Comparison of ENCODE assay signal across 17 cellular contexts in genomic region chr16:68526143-68526781, GRCh38. TPM values are rescaled to one million over a fixed set of nuclear protein-coding genes. Genes with fewer than 3 reads are reported as not detected.
DNase-seq lines count a peak whose midpoint lies in the region; ATAC-seq, FAIRE-seq and TF ChIP-seq lines count a peak whose summit lies in the region.
"Had no signal": no experiment of that assay in that cellular context is flagged by ENCODE, and none has a peak within 500 bp of the region (broad histone marks: within the 10 kb centered on the region; RNA-seq: fewer than 3 reads in every experiment).

No MANE protein-coding gene starts in this region.

- H2BK5ac ChIP-seq in neuronal stem cell (ENCODE audit: low read length) = no peak overlapping the region

- no peak overlapping the region for H2BK120ac ChIP-seq in neuronal stem cell (ENCODE audit: low read depth, low read length)

- no peaks in the 10 kb centered on the region for H3K79me1 ChIP-seq in neuronal stem cell (ENCODE audit: low read depth, low read length)

- H4K91ac ChIP-seq in neuronal stem cell (ENCODE audit: low read depth, low read length, poor library complexity) = no peak overlapping the region

- H3K4me1 Mint-ChIP-seq in activated naive CD8-positive, alpha-beta T cell treated with anti-CD3 and anti-CD28 coated beads, Interleukin-2, amount 10 ng/mL, durations not matched to agents 7 days and 5 days = peaks cover 18% of the 10 kb centered on the region
- peaks cover 17% of the 10 kb centered on the region for H3K4me1 Mint-ChIP-seq in activated naive CD8-positive, alpha-beta T cell treated with anti-CD3 and anti-CD28 coated beads for 36 hours

- no peaks in the 10 kb centered on the region for H3K9me3 Mint-ChIP-seq in activated naive CD8-positive, alpha-beta T cell treated with anti-CD3 and anti-CD28 coated beads, Interleukin-2, amount 10 ng/mL, durations not matched to agents 7 days and 5 days
- H3K9me3 Mint-ChIP-seq in activated naive CD8-positive, alpha-beta T cell treated with anti-CD3 and anti-CD28 coated beads for 36 hours = peaks cover 4% of the 10 kb centered on the region

- H3K4me3 ChIP-seq in HepG2 (replicated peaks in 1 of 3; ENCODE audit: insufficient read depth in 1 of 3, low read depth in 2 of 3, low read length in 3 of 3) (peak overlapping the region in 1 of 3 experiments; percentile 27; a peak in 2 of 6 replicates), neuronal stem cell (ENCODE audit: low read length in 2 of 2) (no peak overlapping the region), MG63 (no peak overlapping the region)
- H3K4me3 ChIP-seq: A549 had no signal

- in situ Hi-C loops in HepG2 (cut with HindIII; ENCODE audit: extremely low pct_ligation_motif_present, low pct_unique_long_range_greater_than_20kb) = loop anchor here (5.0 kb wide), 1 partner anchor 66 kb away; no protein-coding TSS in a partner anchor

- no peaks in the 10 kb centered on the region for H3K9me3 ChIP-seq in HepG2 (ENCODE audit: low read length)
- H3K9me3 ChIP-seq in neuronal stem cell (replicated peaks in 1 of 2; ENCODE audit: control insufficient read depth in 2 of 2, insufficient read depth in 1 of 2, low read depth in 1 of 2, low read length in 2 of 2) = peaks cover 3 to 15% of the 10 kb centered on the region in 2 donors
- no peaks in the 10 kb centered on the region for H3K9me3 ChIP-seq in MG63

- no peaks in the 10 kb centered on the region for H3K36me3 ChIP-seq in HepG2 (replicated peaks in 1 of 2; ENCODE audit: control insufficient read depth in 1 of 2, insufficient read depth in 2 of 2, low read length in 2 of 2)
- no peaks in the 10 kb centered on the region for H3K36me3 ChIP-seq in neuronal stem cell (replicated peaks in 1 of 2; ENCODE audit: control insufficient read depth in 2 of 2, insufficient read depth in 2 of 2, low read length in 2 of 2)
- H3K36me3 ChIP-seq in MG63 = no peaks in the 10 kb centered on the region

- CTCF ChIA-PET in HepG2 (lab: Yijun Ruan, JAX; ENCODE audit: low intra/inter-chr PET ratio, low total read pairs) = interaction anchor here (0.6 kb wide), 1 partner anchor 625 kb away, joined by 4 read pairs; no protein-coding TSS in a partner anchor

- H3K9ac ChIP-seq in HepG2 (ENCODE audit: insufficient read depth, low read depth, low read length) = no peak overlapping the region; the same call in 1 of the 2 replicates
- no peak overlapping the region for H3K9ac ChIP-seq in neuronal stem cell (ENCODE audit: low read depth, low read length, poor library complexity)

- 0 out of 2 replicates have a peak, but pooled peaks have one; percentile 21 for TF ChIP-seq POLR2A in Raji (IDR thresholded peaks at IDR 0.05; ENCODE audit: insufficient read depth, low read depth, low read length)
- TF ChIP-seq POLR2A in HepG2 (IDR thresholded peaks at IDR 0.05; ENCODE audit: insufficient read depth in 1 of 2, low read depth in 2 of 2, low read length in 2 of 2) = no peak

- H2BK15ac ChIP-seq in neuronal stem cell (ENCODE audit: low read length) = no peak overlapping the region

- no peak overlapping the region for H3K23ac ChIP-seq in neuronal stem cell (ENCODE audit: low read depth, low read length, poor library complexity)

- POLR2A ChIA-PET in activated naive CD8-positive, alpha-beta T cell treated with anti-CD3 and anti-CD28 coated beads, Interleukin-2, amount 10 ng/mL, durations not matched to agents 7 days and 5 days (lab: Charles Lee) = interaction anchor here (1.2 kb wide), 1 partner anchor 13 kb away, joined by 5 read pairs; the partner anchor contains the start of gene ZFP90
- POLR2A ChIA-PET in HepG2 (lab: Yijun Ruan, JAX) = no interaction called here

- 61% methylated on average over 11 of the region's 17 CpGs for WGBS in HepG2 (ENCODE audit: low lambda C conversion rate)
- no CpG with 5 or more reads among the region's 17 CpGs for WGBS in neuronal stem cell (ENCODE audit: extremely low coverage in 2 of 2, insufficient read length in 2 of 2, insufficient replicate concordance in 1 of 2), 2 donors

- no peak overlapping the region for H3K4ac ChIP-seq in neuronal stem cell (ENCODE audit: low read length)

- TF ChIP-seq RAD21 in HepG2 (CRISPR knock-in tag; IDR thresholded peaks at IDR 0.05) = no peak

- H2BK12ac ChIP-seq in neuronal stem cell (ENCODE audit: low read length) = no peak overlapping the region

- no peak for DNase-seq in activated naive CD8-positive, alpha-beta T cell treated with anti-CD3 and anti-CD28 coated beads, Interleukin-2, amount 10 ng/mL, durations not matched to agents 7 days and 5 days
- no peak for DNase-seq in activated naive CD8-positive, alpha-beta T cell treated with anti-CD3 and anti-CD28 coated beads for 36 hours
- peak; percentile 90 for DNase-seq in HepG2 (ENCODE audit: low spot score)
- DNase-seq in neuronal stem cell (ENCODE audit: low spot score) = no peak
- no peak for DNase-seq in left ventricle myocardium superior
- no peak for DNase-seq in MG63
- DNase-seq: C1 segment of cervical spinal cord, Karpas-422, NCI-H1417, NCI-H187 treated with DMSO at 0.1 percent for 48 hours, NCI-H345, SHP77 treated with DMSO at 0.1 percent for 48 hours had no signal

- H3K4me2 ChIP-seq in HepG2 (ENCODE audit: low read depth, low read length) (peak overlapping the region; percentile 55; the same call in 1 of the 2 replicates), neuronal stem cell (ENCODE audit: insufficient read depth, low read length, poor library complexity, severe bottlenecking) (no peak overlapping the region)
- H3K4me2 ChIP-seq: A549 had no signal

- FAIRE-seq in HepG2 (lab: Jason Lieb, UNC) = peak; percentile 82
- FAIRE-seq: A549, H1, RCC 7860 had no signal

- BruUV-seq in HepG2 (replicated peaks; lab: Mats Ljungman, UMichigan) = no TSS peak

- peak overlapping the region; percentile 21 for H3K27ac ChIP-seq in HepG2 (ENCODE audit: extremely low read length, insufficient read depth, low read length)
- H3K27ac ChIP-seq in neuronal stem cell (replicated peaks; ENCODE audit: low read length) = no peak overlapping the region
- H3K27ac ChIP-seq: A549 had no signal

- peak; percentile 21; the same call in 1 of the 2 replicates for TF ChIP-seq CTCF in HepG2 (CRISPR knock-in tag; IDR thresholded peaks at IDR 0.05)

- H3K14ac ChIP-seq in neuronal stem cell (ENCODE audit: low read length) = no peak overlapping the region

- H2AK5ac ChIP-seq in neuronal stem cell (ENCODE audit: low read depth, low read length) = no peak overlapping the region

- intact Hi-C loops in HepG2 (cut with micrococcal nuclease; ENCODE audit: unreplicated experiment) = loop anchor here (10.0 kb wide), 1 partner anchor 609 kb away; the partner anchor contains the start of genes CHTF8 and UTP4
- intact Hi-C loops in left ventricle myocardium superior (cut with micrococcal nuclease) = loop anchor here (10.0 kb wide), 1 partner anchor 269 kb away; no protein-coding TSS in a partner anchor

- H3K79me2 ChIP-seq in HepG2 (ENCODE audit: insufficient read depth, low read length) = no peaks in the 10 kb centered on the region

- H3K4me1 ChIP-seq in HepG2 (ENCODE audit: insufficient read depth, low read length) (peaks cover 50% of the 10 kb centered on the region), neuronal stem cell (ENCODE audit: control insufficient read depth in 2 of 2, insufficient read depth in 1 of 2, low read depth in 1 of 2, low read length in 2 of 2) (peaks cover 0 to 2% of the 10 kb centered on the region in 2 donors)

- H3K36me3 Mint-ChIP-seq in activated naive CD8-positive, alpha-beta T cell treated with anti-CD3 and anti-CD28 coated beads, Interleukin-2, amount 10 ng/mL, durations not matched to agents 7 days and 5 days = no peaks in the 10 kb centered on the region
- H3K36me3 Mint-ChIP-seq in activated naive CD8-positive, alpha-beta T cell treated with anti-CD3 and anti-CD28 coated beads for 36 hours = peaks cover 3% of the 10 kb centered on the region

- H4K8ac ChIP-seq in neuronal stem cell (ENCODE audit: low read depth, low read length) = no peak overlapping the region

- no peaks in the 10 kb centered on the region for H4K20me1 ChIP-seq in HepG2 (ENCODE audit: insufficient read depth, low read length)

- no peaks in the 10 kb centered on the region for H3K27me3 ChIP-seq in HepG2 (ENCODE audit: control insufficient read depth in 1 of 2, insufficient read depth in 2 of 2, low read length in 2 of 2)
- peaks cover 0 to 8% (median 0%) of the 10 kb centered on the region in 3 experiments for H3K27me3 ChIP-seq in neuronal stem cell (ENCODE audit: control insufficient read depth in 3 of 3, insufficient read depth in 3 of 3, low read depth in 1 of 3, low read length in 3 of 3)
- no peaks in the 10 kb centered on the region for H3K27me3 ChIP-seq in MG63

- peaks cover 11% of the 10 kb centered on the region for H3K27me3 Mint-ChIP-seq in activated naive CD8-positive, alpha-beta T cell treated with anti-CD3 and anti-CD28 coated beads, Interleukin-2, amount 10 ng/mL, durations not matched to agents 7 days and 5 days
- H3K27me3 Mint-ChIP-seq in activated naive CD8-positive, alpha-beta T cell treated with anti-CD3 and anti-CD28 coated beads for 36 hours = peaks cover 4% of the 10 kb centered on the region

- peak overlapping the region; percentile 39 for H3K27ac Mint-ChIP-seq in activated naive CD8-positive, alpha-beta T cell treated with anti-CD3 and anti-CD28 coated beads, Interleukin-2, amount 10 ng/mL, durations not matched to agents 7 days and 5 days
- no peak overlapping the region for H3K27ac Mint-ChIP-seq in activated naive CD8-positive, alpha-beta T cell treated with anti-CD3 and anti-CD28 coated beads for 36 hours

- no peak overlapping the region for H3K18ac ChIP-seq in neuronal stem cell (ENCODE audit: low read length)

- H2AFZ ChIP-seq in HepG2 (ENCODE audit: low read length) = no peak overlapping the region
- H2AFZ ChIP-seq in neuronal stem cell (ENCODE audit: low read length) = no peak overlapping the region

- TF ChIP-seq EP300 in HepG2 (IDR thresholded peaks at IDR 0.05; ENCODE audit: low read depth in 2 of 2, low read length in 2 of 2) = peak in 1 of 2 experiments; percentile 64; a peak in 2 of 4 replicates
- TF ChIP-seq EP300 in HepG2 (CRISPR knock-in tag; IDR thresholded peaks at IDR 0.05; ENCODE audit: borderline replicate concordance) = no peak

- ATAC-seq in activated naive CD8-positive, alpha-beta T cell treated with anti-CD3 and anti-CD28 coated beads, Interleukin-2, amount 10 ng/mL, durations not matched to agents 7 days and 5 days (ENCODE audit: low read depth) = no peak
- peak; percentile 74 for ATAC-seq in HepG2
- ATAC-seq in left ventricle myocardium superior = no peak
- ATAC-seq: A549, SK-N-SH treated with all-trans-retinoic acid at 6 μM for 48 hours had no signal

- H3K4me3 Mint-ChIP-seq in activated naive CD8-positive, alpha-beta T cell treated with anti-CD3 and anti-CD28 coated beads, Interleukin-2, amount 10 ng/mL, durations not matched to agents 7 days and 5 days = no peak overlapping the region
- no peak overlapping the region for H3K4me3 Mint-ChIP-seq in activated naive CD8-positive, alpha-beta T cell treated with anti-CD3 and anti-CD28 coated beads for 36 hours

RNA-seq across cellular contexts. Expression of gene ZFP90, which starts 12.8 kb away (rescaled TPM):
- total RNA-seq in activated naive CD8-positive, alpha-beta T cell treated with anti-CD3 and anti-CD28 coated beads, Interleukin-2, amount 10 ng/mL, durations not matched to agents 7 days and 5 days = 10 to 100 TPM; 53.5 to 54.2 TPM
- 10 to 100 TPM; 21.8 to 24.8 TPM for total RNA-seq in activated naive CD8-positive, alpha-beta T cell treated with anti-CD3 and anti-CD28 coated beads for 36 hours
- total RNA-seq in HepG2 (2016; rRNA removed; fragmentation: Illumina TruSeq; extraction: Trizol) (17.6 and 21.9 TPM in 2 replicates), left ventricle myocardium superior (7.9 TPM)
- 5.3 and 6.1 TPM in 2 replicates for total RNA-seq in HepG2 (2016; cell fraction: cytosol; rRNA removed; fragmentation: Illumina TruSeq; extraction: Trizol; ENCODE audit: low read depth)
- total RNA-seq in HepG2 (2016; cell fraction: insoluble cytoplasmic fraction; rRNA removed; fragmentation: Illumina TruSeq; extraction: Trizol) = 16.8 and 19.8 TPM in 2 replicates
- total RNA-seq in HepG2 (2016; cell fraction: membrane; rRNA removed; fragmentation: Illumina TruSeq; extraction: Trizol) = 12.0 and 12.6 TPM in 2 replicates
- total RNA-seq in HepG2 (2016; cell fraction: nucleus; rRNA removed; fragmentation: Illumina TruSeq; extraction: Trizol) = 16.4 and 21.3 TPM in 2 replicates
- 17.6 and 18.9 TPM in 2 replicates for polyA plus RNA-seq in HepG2 (2011; rRNA removed)
- polyA plus RNA-seq in HepG2 (2011; cell fraction: cytosol; rRNA removed) = 8.1 and 9.3 TPM in 2 replicates
- 36.1 and 55.4 TPM in 2 replicates for polyA plus RNA-seq in HepG2 (2011; cell fraction: nucleus; rRNA removed)
- polyA plus RNA-seq in HepG2 (2012) = 12.8 and 14.6 TPM in 2 replicates
- 4.5 and 5.6 TPM in 2 replicates for polyA plus RNA-seq in HepG2 (2016; cell fraction: cytosol; fragmentation: Illumina TruSeq; extraction: Trizol; ENCODE audit: low read depth)
- polyA plus RNA-seq in HepG2 (2016; cell fraction: insoluble cytoplasmic fraction; fragmentation: Illumina TruSeq; extraction: Trizol; ENCODE audit: low read depth) = 14.3 and 14.6 TPM in 2 replicates
- polyA plus RNA-seq in HepG2 (2016; cell fraction: membrane; fragmentation: Illumina TruSeq; extraction: Trizol; ENCODE audit: low read depth) = 6.2 and 9.0 TPM in 2 replicates
- 27.9 and 29.5 TPM in 2 replicates for polyA plus RNA-seq in HepG2 (2016; cell fraction: nucleus; fragmentation: Illumina TruSeq; extraction: Trizol; ENCODE audit: insufficient read depth, low read depth)
- 0.58 and 14.8 TPM in 2 replicates for polyA minus RNA-seq in HepG2 (2011; rRNA and poly(A)+ RNA removed; ENCODE audit: low replicate concordance)
- polyA minus RNA-seq in HepG2 (2011; cell fraction: cytosol; rRNA and poly(A)+ RNA removed) = 13.7 and 13.9 TPM in 2 replicates
- polyA minus RNA-seq in HepG2 (2011; cell fraction: nucleus; rRNA and poly(A)+ RNA removed) = 28.3 and 40.0 TPM in 2 replicates
- 58.9 TPM for polyA plus RNA-seq in neuronal stem cell (2013, experiment 1 of 2)
- polyA plus RNA-seq in neuronal stem cell (2013, experiment 2 of 2) = 65.3 TPM
- 2.8 and 6.3 TPM in 2 replicates for total RNA-seq in MG63 (2014; rRNA removed; shearing (Covaris generic); ENCODE audit: low replicate concordance)
